9 cellular contexts compared by ENCODE assay signal in genomic region chr6:2951723-2952122, GRCh38.
A peak's percentile ranks its signal among the peaks of the same experiment; 100 is the strongest.
DNase-seq lines count a peak whose midpoint lies in the region; ATAC-seq lines count a peak whose summit lies in the region.
"Had no signal": no experiment of that assay in that cellular context is flagged by ENCODE, and none has a peak within 500 bp of the region (broad histone marks: within the 10 kb centered on the region; RNA-seq: fewer than 3 reads in every experiment).

No MANE protein-coding gene starts in this region.

- DNase-seq in MV-4-11 (lab: John Stamatoyannopoulos, UW) (peak; percentile 46), medulla oblongata (ENCODE audit: extremely low spot score) (peak; percentile 61), amniotic stem cell (lab: John Stamatoyannopoulos, UW) (no peak), HuH-7.5 (ENCODE audit: low spot score) (no peak), NCI-H774 (lab: John Stamatoyannopoulos, UW) (no peak), COLO829 (ENCODE audit: low spot score) (no peak)
- DNase-seq in stimulated activated naive B cell treated with anti-CD40 and anti-IgM and Interleukin-4, amounts not matched to agents 10 μg/mL and 1 μg/mL and 100 μg/mL, for 72 hours, result no peak
- DNase-seq: Caco-2 had no signal

- H3K4me1 Mint-ChIP-seq in stimulated activated naive B cell treated with anti-CD40 and anti-IgM and Interleukin-4, amounts not matched to agents 10 μg/mL and 1 μg/mL and 100 μg/mL, for 72 hours, result peaks cover 20 to 23% of the 10 kb centered on the region in 2 donors

- H3K27ac Mint-ChIP-seq in stimulated activated naive B cell treated with anti-CD40 and anti-IgM and Interleukin-4, amounts not matched to agents 10 μg/mL and 1 μg/mL and 100 μg/mL, for 72 hours, result peak overlapping the region; percentile 15

- peak overlapping the region; percentile 5 for H3K27ac ChIP-seq in angular gyrus (ENCODE audit: low read depth, low read length)

- ATAC-seq in stimulated activated naive B cell treated with anti-CD40 and anti-IgM and Interleukin-4, amounts not matched to agents 10 μg/mL and 1 μg/mL and 100 μg/mL, for 72 hours (replicated peaks), result peak in 1 of 2 donors; percentile 62

- H3K27me3 Mint-ChIP-seq in stimulated activated naive B cell treated with anti-CD40 and anti-IgM and Interleukin-4, amounts not matched to agents 10 μg/mL and 1 μg/mL and 100 μg/mL, for 72 hours, result no peaks in the 10 kb centered on the region

- peak overlapping the region in 1 of 2 donors; percentile 52 for H3K4me3 Mint-ChIP-seq in stimulated activated naive B cell treated with anti-CD40 and anti-IgM and Interleukin-4, amounts not matched to agents 10 μg/mL and 1 μg/mL and 100 μg/mL, for 72 hours

- peaks cover 29 to 44% of the 10 kb centered on the region in 2 donors for H3K36me3 Mint-ChIP-seq in stimulated activated naive B cell treated with anti-CD40 and anti-IgM and Interleukin-4, amounts not matched to agents 10 μg/mL and 1 μg/mL and 100 μg/mL, for 72 hours

- no peaks in the 10 kb centered on the region for H3K9me3 Mint-ChIP-seq in stimulated activated naive B cell treated with anti-CD40 and anti-IgM and Interleukin-4, amounts not matched to agents 10 μg/mL and 1 μg/mL and 100 μg/mL, for 72 hours

Comparison
In these comparisons a context has a peak if more than half of its experiments do, and no peak if none do; other contexts are left out.
1. DNase-seq: peak in MV-4-11 (single experiment) and medulla oblongata (single experiment); none in stimulated activated naive B cell treated with anti-CD40 and anti-IgM and Interleukin-4, amounts not matched to agents 10 μg/mL and 1 μg/mL and 100 μg/mL, for 72 hours (single experiment), amniotic stem cell (single experiment), HuH-7.5 (single experiment), NCI-H774 (single experiment) and COLO829 (single experiment).